In the genomic region with DNA sequence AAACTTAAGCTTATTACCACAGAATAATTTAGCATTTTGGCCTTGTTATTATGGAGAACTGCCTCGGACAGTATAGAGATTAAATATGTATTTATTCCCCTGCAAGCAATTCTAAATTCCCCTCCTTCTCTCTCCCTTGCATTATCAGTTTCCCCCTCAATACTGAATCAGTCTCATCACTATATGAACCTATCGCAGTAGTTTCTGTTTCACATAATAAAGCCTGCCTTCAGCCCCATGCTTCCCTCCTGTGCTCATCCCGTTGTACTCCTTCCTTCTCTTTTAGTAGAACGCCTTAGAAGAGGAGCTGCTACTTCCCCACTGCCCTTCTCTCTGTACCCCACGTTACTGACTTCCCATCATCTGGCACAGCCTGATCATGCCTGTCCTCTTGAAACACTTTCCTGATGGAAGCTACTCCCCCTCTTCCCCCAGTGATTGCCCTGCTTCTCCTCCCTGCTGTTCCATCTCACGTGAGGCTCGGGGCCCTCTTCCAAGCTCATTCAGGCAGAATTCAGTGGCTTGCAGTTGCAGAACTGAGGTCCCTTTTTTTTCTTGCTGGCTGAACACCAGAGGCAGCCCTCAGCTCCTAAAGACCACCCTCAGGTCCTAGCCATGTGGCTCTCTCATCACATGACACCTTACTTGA, we compare ENCODE assay signal across 26 cellular contexts.
DNase-seq lines count a peak whose midpoint lies in the region; TF ChIP-seq lines count a peak whose summit lies in the region.
"Had no signal": no experiment of that assay in that cellular context is flagged by ENCODE, and none has a peak within 500 bp of the region (broad histone marks: within the 10 kb centered on the region; RNA-seq: fewer than 3 reads in every experiment).

No MANE protein-coding gene starts in this region.

- H3K9ac ChIP-seq in neural progenitor cell, result no peak overlapping the region

- H3K27ac Mint-ChIP-seq in HFFc6, result peak overlapping the region; percentile 30; the same call in 1 of the 2 replicates
- peak overlapping the region in 3 of 5 experiments; percentile 40 to 73 (median 54) for H3K27ac Mint-ChIP-seq in brain
- H3K27ac Mint-ChIP-seq in neural progenitor cell, result no peak overlapping the region

- DNase-seq in DMS53 (lab: John Stamatoyannopoulos, UW), result peak; percentile 5
- no peak for DNase-seq in DMS53 treated with DMSO at 0.1 percent for 48 hours (lab: John Stamatoyannopoulos, UW; ENCODE audit: unreplicated experiment)
- no peak for DNase-seq in HFFc6
- DNase-seq in neural progenitor cell (ENCODE audit: low spot score), result no peak
- no peak for DNase-seq in NCI-H1436 treated with DMSO at 0.1 percent for 48 hours (lab: John Stamatoyannopoulos, UW)
- no peak for DNase-seq in NCI-H1048 (lab: John Stamatoyannopoulos, UW)
- DNase-seq in activated naive CD4-positive, alpha-beta T cell (lab: John Stamatoyannopoulos, UW), result no peak
- DNase-seq: activated CD4-positive, alpha-beta T cell treated with anti-CD3 and anti-CD28 coated beads for 48 hours; activated gamma-delta T cell treated with Interleukin-2 at 50 U/mL for 16 hours; activated T-cell treated with anti-CD3 and anti-CD28 coated beads, Interleukin-2, amount 50 U/mL, for 48 hours; effector CD8-positive, alpha-beta T cell; H7; heart left ventricle; left ventricle myocardium inferior; NCI-H1436; NCI-H524 treated with DMSO at 0.1 percent for 48 hours; stimulated activated CD4-positive, alpha-beta T cell treated with anti-CD3 and anti-CD28 coated beads, Interleukin-1b, Interleukin-23, amount 100 ng/mL, for 48 hours; stimulated activated naive CD4-positive, alpha-beta T cell treated with Interleukin-2 at 50 U/mL for 16 hours; T1000 had no signal

- no peaks in the 10 kb centered on the region for H3K36me3 ChIP-seq in neural progenitor cell
- H3K36me3 ChIP-seq: right atrium auricular region, WERI-Rb-1 had no signal

- H4K20me1 ChIP-seq in neural progenitor cell (ENCODE audit: low read depth), result no peaks in the 10 kb centered on the region

- no peak for TF ChIP-seq CTCF in HFFc6 (IDR thresholded peaks at IDR 0.05)
- TF ChIP-seq CTCF in brain (conservative IDR thresholded peaks at IDR 0.05), result no peak
- no peak for TF ChIP-seq CTCF in neural progenitor cell (IDR thresholded peaks at IDR 0.05)

- no peaks in the 10 kb centered on the region for H3K9me3 Mint-ChIP-seq in HFFc6
- H3K9me3 Mint-ChIP-seq in brain, result no peaks in the 10 kb centered on the region
- peaks cover 3% of the 10 kb centered on the region for H3K9me3 Mint-ChIP-seq in neural progenitor cell

- peaks cover 13% of the 10 kb centered on the region for H3K4me1 ChIP-seq in neural progenitor cell

- no peaks in the 10 kb centered on the region for H3K9me3 ChIP-seq in neural progenitor cell (ENCODE audit: low read depth)
- H3K9me3 ChIP-seq: ascending aorta, heart left ventricle, left ventricle myocardium inferior, right atrium auricular region, suprapubic skin had no signal

- H3K36me3 Mint-ChIP-seq in HFFc6 (ENCODE audit: low read depth) (peaks cover 16% of the 10 kb centered on the region), brain (peaks cover 12% of the 10 kb centered on the region), neural progenitor cell (peaks cover 10% of the 10 kb centered on the region)

- peak overlapping the region; percentile 73 for H2AFZ ChIP-seq in neural progenitor cell (replicated peaks)

- no peak overlapping the region for H3K27ac ChIP-seq in neural progenitor cell
- H3K27ac ChIP-seq: 22Rv1, ascending aorta, coronary artery, heart left ventricle, left ventricle myocardium inferior, right atrium auricular region, suprapubic skin, WERI-Rb-1 had no signal

- H3K4me2 ChIP-seq in neural progenitor cell, result peak overlapping the region; percentile 23

- no peaks in the 10 kb centered on the region for H3F3A ChIP-seq in neural progenitor cell (ENCODE audit: low read depth)

- no peaks in the 10 kb centered on the region for H3K27me3 Mint-ChIP-seq in HFFc6 (ENCODE audit: insufficient read depth)
- no peaks in the 10 kb centered on the region for H3K27me3 Mint-ChIP-seq in brain
- no peaks in the 10 kb centered on the region for H3K27me3 Mint-ChIP-seq in neural progenitor cell (ENCODE audit: insufficient read depth, low read depth)

- no peak overlapping the region for H3K4me3 ChIP-seq in neural progenitor cell
- H3K4me3 ChIP-seq: ascending aorta, coronary artery, heart left ventricle, left ventricle myocardium inferior, right atrium auricular region, suprapubic skin had no signal

- no peaks in the 10 kb centered on the region for H3K79me2 ChIP-seq in neural progenitor cell (ENCODE audit: low read depth)

- H3K4me1 Mint-ChIP-seq in HFFc6 (ENCODE audit: low read depth) (peaks cover 17% of the 10 kb centered on the region), brain (peaks cover 20% of the 10 kb centered on the region), neural progenitor cell (peaks cover 15% of the 10 kb centered on the region)

- H3K4me3 Mint-ChIP-seq in HFFc6 (no peak overlapping the region), brain (peak overlapping the region in 2 of 5 experiments; percentile 22 to 55), neural progenitor cell (no peak overlapping the region)

- H3K27me3 ChIP-seq in neural progenitor cell, result no peaks in the 10 kb centered on the region
- H3K27me3 ChIP-seq: ascending aorta, heart left ventricle, right atrium auricular region, suprapubic skin had no signal
